ENCODE assay signal across 8 cellular contexts in genomic region chr5:172179032-172179989, GRCh38. TPM values are rescaled to one million over a fixed set of nuclear protein-coding genes. Genes with fewer than 3 reads are reported as not detected.
DNase-seq lines count a peak whose midpoint lies in the region; ATAC-seq, FAIRE-seq and TF ChIP-seq lines count a peak whose summit lies in the region.

No MANE protein-coding gene starts in this region.

- peak; percentile 43 for ATAC-seq in GM19395 (IDR thresholded peaks at IDR 0.05; ENCODE audit: unreplicated experiment)

- H3K79me2 ChIP-seq in osteoblast (ENCODE audit: insufficient read depth, low read length) (peaks cover 89% of the 10 kb centered on the region), GM23248 (ENCODE audit: insufficient read depth) (peaks cover 100% of the 10 kb centered on the region)

- peak overlapping the region; percentile 80 for H2AFZ ChIP-seq in osteoblast (ENCODE audit: low read length)
- H2AFZ ChIP-seq in GM23248: no peak overlapping the region

- no peak for TF ChIP-seq CTCF in osteoblast (IDR thresholded peaks at IDR 0.05; ENCODE audit: extremely low read depth, low read depth, low read length)

- peak overlapping the region; percentile 79 for H3K4me2 ChIP-seq in osteoblast (ENCODE audit: insufficient read depth, low read length)
- no peak overlapping the region for H3K4me2 ChIP-seq in GM23248 (ENCODE audit: unreplicated experiment)

- no peaks in the 10 kb centered on the region for H3F3A ChIP-seq in GM23248 (ENCODE audit: insufficient read depth)

- no peak for FAIRE-seq in HTR-8/SVneo (lab: Jason Lieb, UNC)

- peaks cover 10% of the 10 kb centered on the region for H3K36me3 ChIP-seq in osteoblast (ENCODE audit: insufficient read depth, low read length)
- H3K36me3 ChIP-seq in GM23248 (ENCODE audit: low read depth): no peaks in the 10 kb centered on the region

- H3K4me1 ChIP-seq in osteoblast (ENCODE audit: insufficient read depth, low read length): peaks cover 17% of the 10 kb centered on the region
- H3K4me1 ChIP-seq in GM23248 (ENCODE audit: insufficient read depth): no peaks in the 10 kb centered on the region

- DNase-seq in HTR-8/SVneo (ENCODE audit: insufficient read length, low spot score) (peak; percentile 57), epidermal melanocyte (ENCODE audit: insufficient read length, low spot score) (peak; percentile 54), osteoblast (ENCODE audit: insufficient read length, low spot score, missing footprints) (peak; percentile 84), erythroblast (lab: John Stamatoyannopoulos, UW) (no peak), DMS 273 treated with DMSO at 0.1 percent for 48 hours (lab: John Stamatoyannopoulos, UW) (no peak), GM23248 (no peak)
- peak; percentile 57 for DNase-seq in activated CD4-positive, alpha-beta T cell treated with anti-CD3 and anti-CD28 coated beads for 48 hours

- H3K27me3 ChIP-seq in osteoblast (ENCODE audit: insufficient read depth, low read length) (no peaks in the 10 kb centered on the region), GM23248 (replicated peaks; ENCODE audit: insufficient read depth) (no peaks in the 10 kb centered on the region)

- H3K9ac ChIP-seq in GM23248: no peak overlapping the region

- no peak for TF ChIP-seq POLR2A in erythroblast (IDR thresholded peaks at IDR 0.05; ENCODE audit: low read length)

- H3K4me3 ChIP-seq in osteoblast (ENCODE audit: insufficient read depth, low read length): peak overlapping the region; percentile 60
- H3K4me3 ChIP-seq in GM23248: no peak overlapping the region

- H3K27ac ChIP-seq in osteoblast (ENCODE audit: low read depth, low read length) (peak overlapping the region; percentile 75), GM23248 (no peak overlapping the region)

- no peaks in the 10 kb centered on the region for H3K9me2 ChIP-seq in GM23248 (ENCODE audit: insufficient read depth)

- peaks cover 26% of the 10 kb centered on the region for H4K20me1 ChIP-seq in osteoblast (ENCODE audit: insufficient read depth, low read length)
- H4K20me1 ChIP-seq in GM23248 (ENCODE audit: insufficient read depth): no peaks in the 10 kb centered on the region; the same call in 1 of the 2 replicates

- WGBS in GM23248 (ENCODE audit: low coverage in 1 of 2, low lambda C conversion rate in 2 of 2, missing lambda C conversion rate in 2 of 2), 2 experiments: 84% methylated on average over 17 of the region's 17 CpGs

- in situ Hi-C loops in GM23248 (cut with MboI): no loop called here

- H3K9me3 ChIP-seq in osteoblast (ENCODE audit: low read depth, low read length) (no peaks in the 10 kb centered on the region), GM23248 (ENCODE audit: low read depth) (no peaks in the 10 kb centered on the region)

RNA-seq across cellular contexts. Expression of gene STK10, which starts 8.7 kb away (rescaled TPM):
- total RNA-seq in osteoblast: 27.1 and 32.7 TPM in 2 replicates
- 21.8 and 28.9 TPM in 2 replicates for total RNA-seq in GM23248 (2014; rRNA removed; shearing (Covaris generic))
- 19.3 and 21.2 TPM in 2 replicates for polyA plus RNA-seq in GM23248 (2016; fragmentation: Nextera tagmentation; extraction: Ambion mirVana)

RNA-seq across cellular contexts. Expression of gene EFCAB9, which starts 14.7 kb away (rescaled TPM):
- not detected in 2 replicates for total RNA-seq in osteoblast
- total RNA-seq in GM23248 (2014; rRNA removed; shearing (Covaris generic)): not detected in 2 replicates
- not detected in 2 replicates for polyA plus RNA-seq in GM23248 (2016; fragmentation: Nextera tagmentation; extraction: Ambion mirVana)

Comparison
In these comparisons a context has a peak if more than half of its experiments do, and no peak if none do; other contexts are left out.
1. DNase-seq: peak in HTR-8/SVneo (single experiment), activated CD4-positive, alpha-beta T cell treated with anti-CD3 and anti-CD28 coated beads for 48 hours (single experiment), epidermal melanocyte (single experiment) and osteoblast (single experiment); none in erythroblast (0 of 2), DMS 273 treated with DMSO at 0.1 percent for 48 hours (single experiment) and GM23248 (single experiment).